In the genomic region with DNA sequence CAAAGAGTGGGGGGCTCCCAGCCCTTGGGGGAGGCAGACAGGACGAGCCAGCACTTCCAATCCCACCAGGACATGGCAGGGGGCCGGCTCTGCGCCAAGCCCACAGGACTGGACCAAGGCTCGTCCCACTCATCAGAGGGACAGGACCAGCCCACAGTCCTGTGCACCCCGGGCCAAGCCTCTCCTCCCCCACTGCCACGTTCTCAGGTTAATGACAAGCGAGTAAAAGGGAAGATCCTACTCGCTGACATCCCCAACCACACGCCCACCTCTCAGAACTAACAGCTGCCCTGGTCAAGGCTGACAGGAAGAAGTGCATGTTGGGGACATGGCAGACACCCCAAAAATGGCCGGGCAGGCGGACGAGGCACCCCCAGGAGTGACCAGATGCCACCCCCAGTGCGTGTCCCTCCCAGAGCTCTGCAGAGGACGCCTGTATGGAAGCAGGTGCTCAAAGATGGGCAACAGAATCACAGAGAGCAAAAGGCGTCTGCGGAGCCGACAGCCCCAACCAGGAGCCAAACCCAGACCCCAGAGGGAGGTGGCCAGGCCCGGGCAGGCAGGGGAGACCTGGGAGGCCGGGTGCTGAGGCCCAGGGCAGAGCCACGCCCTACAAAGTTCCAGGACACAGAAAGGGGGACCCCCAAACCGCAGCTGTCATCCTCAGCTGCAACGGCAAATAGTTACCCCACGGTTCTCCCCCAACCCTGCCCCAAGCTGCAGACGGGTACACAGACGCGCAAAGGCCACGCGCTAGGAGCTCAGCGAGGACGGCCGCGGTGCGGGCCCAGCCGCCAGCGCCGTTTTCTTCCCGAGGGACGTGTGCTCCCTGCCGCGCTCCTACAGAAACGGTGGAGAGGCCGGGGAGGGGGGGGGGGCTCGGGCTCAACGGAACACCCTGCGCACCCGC, we compare ENCODE assay signal across 8 cellular contexts. TPM values are rescaled to one million over a fixed set of nuclear protein-coding genes. Genes with fewer than 3 reads are reported as not detected.
DNase-seq lines count a peak whose midpoint lies in the region; ATAC-seq and TF ChIP-seq lines count a peak whose summit lies in the region.

No MANE protein-coding gene starts in this region.

- DNase-seq in activated naive CD8-positive, alpha-beta T cell treated with anti-CD3 and anti-CD28 coated beads, Interleukin-2, amount 10 ng/mL, durations not matched to agents 7 days and 5 days, result peak; percentile 49
- peak; percentile 47 for DNase-seq in hepatic stellate cell (ENCODE audit: low spot score)
- DNase-seq in AG08395 (ENCODE audit: low spot score), result no peak
- DNase-seq in NK-92 (lab: John Stamatoyannopoulos, UW; ENCODE audit: unreplicated experiment), result no peak

- no peaks in the 10 kb centered on the region for H3K27me3 ChIP-seq in KMS-11 (ENCODE audit: insufficient read depth, low read depth)
- no peaks in the 10 kb centered on the region for H3K27me3 ChIP-seq in skeletal muscle satellite cell (ENCODE audit: control insufficient read depth, insufficient read depth, low read length)

- H3K9me3 ChIP-seq in ES-I3 (ENCODE audit: control insufficient read depth, insufficient read depth, low read length), result peaks cover 5% of the 10 kb centered on the region; the same call in 1 of the 2 replicates
- peaks cover 6% of the 10 kb centered on the region for H3K9me3 ChIP-seq in skeletal muscle satellite cell (replicated peaks; ENCODE audit: low read length)

- H3K9ac ChIP-seq in ES-I3 (ENCODE audit: low read depth, low read length) (peak overlapping the region; percentile 80), KMS-11 (peak overlapping the region; percentile 89), skeletal muscle satellite cell (ENCODE audit: low read depth, low read length) (peak overlapping the region; percentile 91)

- H3K4me2 ChIP-seq in KMS-11 (peak overlapping the region; percentile 51), skeletal muscle satellite cell (ENCODE audit: low read length) (peak overlapping the region; percentile 97)

- H3K4me3 ChIP-seq in KMS-11 (IDR thresholded peaks at IDR 0.05; ENCODE audit: insufficient read depth, low read depth, low read length) (peak overlapping the region; percentile 33), skeletal muscle satellite cell (ENCODE audit: low read length) (peak overlapping the region; percentile 81)

- no peak overlapping the region for H2AFZ ChIP-seq in KMS-11 (ENCODE audit: low read depth)

- H3K36me3 ChIP-seq in ES-I3 (ENCODE audit: insufficient read depth, low read length), result peaks cover 14% of the 10 kb centered on the region
- no peaks in the 10 kb centered on the region for H3K36me3 ChIP-seq in KMS-11 (ENCODE audit: insufficient read depth)
- peaks cover 13% of the 10 kb centered on the region for H3K36me3 ChIP-seq in skeletal muscle satellite cell (ENCODE audit: insufficient read depth, low read length)

- no peak for TF ChIP-seq CTCF in KMS-11 (conservative IDR thresholded peaks at IDR 0.05; ENCODE audit: low read depth, low read length)

- peaks cover 24% of the 10 kb centered on the region for H3K36me3 Mint-ChIP-seq in activated naive CD8-positive, alpha-beta T cell treated with anti-CD3 and anti-CD28 coated beads, Interleukin-2, amount 10 ng/mL, durations not matched to agents 7 days and 5 days

- H3K4me1 ChIP-seq in ES-I3 (ENCODE audit: insufficient read depth, low read length) (peaks cover 4% of the 10 kb centered on the region; the same call in 1 of the 2 replicates), KMS-11 (ENCODE audit: low read depth, poor library complexity, severe bottlenecking) (no peaks in the 10 kb centered on the region), skeletal muscle satellite cell (ENCODE audit: control insufficient read depth, insufficient read depth, low read length) (peaks cover 58% of the 10 kb centered on the region)

- H3K27me3 Mint-ChIP-seq in activated naive CD8-positive, alpha-beta T cell treated with anti-CD3 and anti-CD28 coated beads, Interleukin-2, amount 10 ng/mL, durations not matched to agents 7 days and 5 days, result no peaks in the 10 kb centered on the region

- POLR2A ChIA-PET in activated naive CD8-positive, alpha-beta T cell treated with anti-CD3 and anti-CD28 coated beads, Interleukin-2, amount 10 ng/mL, durations not matched to agents 7 days and 5 days (lab: Charles Lee), result interaction anchor here (0.8 to 5.9 kb wide), 11 partner anchors 13 to 624 kb away, joined by 3 to 82 read pairs (median 7); partner anchors contain the start of genes MAEA, NSD2 and UVSSA

- peak overlapping the region; percentile 93 for H3K27ac Mint-ChIP-seq in activated naive CD8-positive, alpha-beta T cell treated with anti-CD3 and anti-CD28 coated beads, Interleukin-2, amount 10 ng/mL, durations not matched to agents 7 days and 5 days

- no peaks in the 10 kb centered on the region for H3K9me3 Mint-ChIP-seq in activated naive CD8-positive, alpha-beta T cell treated with anti-CD3 and anti-CD28 coated beads, Interleukin-2, amount 10 ng/mL, durations not matched to agents 7 days and 5 days

- H3K79me2 ChIP-seq in KMS-11 (ENCODE audit: insufficient read depth, low read depth), result peaks cover 54% of the 10 kb centered on the region

- no peak for ATAC-seq in activated naive CD8-positive, alpha-beta T cell treated with anti-CD3 and anti-CD28 coated beads, Interleukin-2, amount 10 ng/mL, durations not matched to agents 7 days and 5 days (ENCODE audit: low read depth)
- ATAC-seq in HG02798 (IDR thresholded peaks at IDR 0.05; ENCODE audit: poor library complexity, unreplicated experiment), result no peak

- H3K27ac ChIP-seq in KMS-11, result peak overlapping the region; percentile 90

- H3K4me1 Mint-ChIP-seq in activated naive CD8-positive, alpha-beta T cell treated with anti-CD3 and anti-CD28 coated beads, Interleukin-2, amount 10 ng/mL, durations not matched to agents 7 days and 5 days, result peaks cover 25% of the 10 kb centered on the region

- no peaks in the 10 kb centered on the region for H4K20me1 ChIP-seq in KMS-11 (ENCODE audit: insufficient read depth)

- peak overlapping the region; percentile 89 for H3K4me3 Mint-ChIP-seq in activated naive CD8-positive, alpha-beta T cell treated with anti-CD3 and anti-CD28 coated beads, Interleukin-2, amount 10 ng/mL, durations not matched to agents 7 days and 5 days

RNA-seq across cellular contexts. Expression of gene CTBP1, which starts 1.8 kb away (rescaled TPM):
- total RNA-seq in activated naive CD8-positive, alpha-beta T cell treated with anti-CD3 and anti-CD28 coated beads, Interleukin-2, amount 10 ng/mL, durations not matched to agents 7 days and 5 days, result 100 to 1,000 TPM; 194 to 211 TPM
- total RNA-seq in skeletal muscle satellite cell (2012; rRNA removed), result 182 and 202 TPM in 2 replicates

RNA-seq across cellular contexts. Expression of gene MAEA, which starts 42.5 kb away (rescaled TPM):
- 10 to 100 TPM; 73.2 to 82.9 TPM for total RNA-seq in activated naive CD8-positive, alpha-beta T cell treated with anti-CD3 and anti-CD28 coated beads, Interleukin-2, amount 10 ng/mL, durations not matched to agents 7 days and 5 days
- 71.7 and 73.6 TPM in 2 replicates for total RNA-seq in skeletal muscle satellite cell (2012; rRNA removed)

Comparison
In these comparisons a context has a peak if more than half of its experiments do, and no peak if none do; other contexts are left out.
1. DNase-seq: peak in activated naive CD8-positive, alpha-beta T cell treated with anti-CD3 and anti-CD28 coated beads, Interleukin-2, amount 10 ng/mL, durations not matched to agents 7 days and 5 days (single experiment) and hepatic stellate cell (single experiment); none in AG08395 (single experiment) and NK-92 (single experiment).
2. Peak in every context shown above with its lines, with median percentiles within 50 percentile points of each other: H3K9ac ChIP-seq.